ENCODE assay signal across 13 cellular contexts in genomic region chr20:22905667-22906066, GRCh38.
DNase-seq lines count a peak whose midpoint lies in the region; ATAC-seq and TF ChIP-seq lines count a peak whose summit lies in the region.
"Had no signal": no experiment of that assay in that cellular context is flagged by ENCODE, and none has a peak within 500 bp of the region (broad histone marks: within the 10 kb centered on the region; RNA-seq: fewer than 3 reads in every experiment).

No MANE protein-coding gene starts in this region.

- POLR2A ChIA-PET in activated CD4-positive, alpha-beta T cell treated with anti-CD3 and anti-CD28 coated beads for 36 hours (lab: Charles Lee) = no interaction called here
- POLR2A ChIA-PET in PC-9 (lab: Charles Lee; ENCODE audit: unreplicated experiment) (no interaction called here), Caco-2 (lab: Charles Lee) (no interaction called here)

- H3K4me3 Mint-ChIP-seq in activated CD4-positive, alpha-beta T cell treated with anti-CD3 and anti-CD28 coated beads for 36 hours = no peak overlapping the region
- no peak overlapping the region for H3K4me3 Mint-ChIP-seq in Caco-2 (ENCODE audit: unreplicated experiment)
- H3K4me3 Mint-ChIP-seq: dendritic cell treated with granulocyte-macrophage colony-stimulating factor and Interleukin-4, amounts not matched to agents 40 ng/mL and 50 ng/mL, for 4 days had no signal

- H3K9me2 ChIP-seq in PC-9 (ENCODE audit: insufficient read depth) = no peaks in the 10 kb centered on the region

- H3K27ac ChIP-seq in gastroesophageal sphincter = no peak overlapping the region
- no peak overlapping the region for H3K27ac ChIP-seq in PC-9
- H3K27ac ChIP-seq: 22Rv1, SJCRH30 had no signal

- 0% methylated on average over 1 to 2 of the region's 10 CpGs for WGBS in gastroesophageal sphincter (ENCODE audit: low coverage in 1 of 2), 2 donors

- H3K27ac Mint-ChIP-seq in activated CD4-positive, alpha-beta T cell treated with anti-CD3 and anti-CD28 coated beads for 36 hours = no peak overlapping the region
- no peak overlapping the region for H3K27ac Mint-ChIP-seq in Caco-2 (ENCODE audit: unreplicated experiment)
- H3K27ac Mint-ChIP-seq: dendritic cell treated with granulocyte-macrophage colony-stimulating factor and Interleukin-4, amounts not matched to agents 40 ng/mL and 50 ng/mL, for 4 days had no signal

- ATAC-seq in activated CD4-positive, alpha-beta T cell treated with anti-CD3 and anti-CD28 coated beads for 36 hours = peak; percentile 30
- peak; percentile 88 for ATAC-seq in HG03442 (IDR thresholded peaks at IDR 0.05; ENCODE audit: unreplicated experiment)
- ATAC-seq in gastroesophageal sphincter = peak; percentile 61

- no peak for TF ChIP-seq POLR2A in gastroesophageal sphincter (IDR thresholded peaks at IDR 0.05)

- intact Hi-C loops in activated CD4-positive, alpha-beta T cell treated with anti-CD3 and anti-CD28 coated beads for 36 hours (cut with DNase I, micrococcal nuclease) = no loop called here
- intact Hi-C loops in PC-9 (cut with micrococcal nuclease; ENCODE audit: unreplicated experiment) (no loop called here), Caco-2 (cut with micrococcal nuclease; ENCODE audit: unreplicated experiment) (no loop called here)

- H3F3A ChIP-seq in PC-9 (ENCODE audit: insufficient read depth, low read depth) = 0 out of 2 replicates have a peak, but pooled peaks cover 3% of the 10 kb centered on the region

- H3K9me3 Mint-ChIP-seq in activated CD4-positive, alpha-beta T cell treated with anti-CD3 and anti-CD28 coated beads for 36 hours (ENCODE audit: low read depth) = peaks cover 13% of the 10 kb centered on the region
- peaks cover 22% of the 10 kb centered on the region for H3K9me3 Mint-ChIP-seq in Caco-2 (ENCODE audit: unreplicated experiment)

- H3K27me3 Mint-ChIP-seq in activated CD4-positive, alpha-beta T cell treated with anti-CD3 and anti-CD28 coated beads for 36 hours = no peaks in the 10 kb centered on the region
- H3K27me3 Mint-ChIP-seq in Caco-2 (ENCODE audit: insufficient read depth, unreplicated experiment) = no peaks in the 10 kb centered on the region

- peak; percentile 33 for DNase-seq in activated CD4-positive, alpha-beta T cell treated with anti-CD3 and anti-CD28 coated beads for 36 hours
- no peak for DNase-seq in activated CD4-positive, alpha-beta T cell treated with anti-CD3 and anti-CD28 coated beads, Interleukin-2, amount 50 U/mL, for 48 hours
- DNase-seq in superior temporal gyrus (ENCODE audit: extremely low spot score) (peak; percentile 47), PC-9 (no peak), Caco-2 (no peak), glomerular visceral epithelial cell (ENCODE audit: extremely low spot score) (no peak)
- DNase-seq: activated naive CD4-positive, alpha-beta T cell; KBM-7; SJCRH30 had no signal

- BruUV-seq in PC-9 (replicated peaks; lab: Mats Ljungman, UMichigan) = no TSS peak
- BruUV-seq in Caco-2 (replicated peaks; lab: Mats Ljungman, UMichigan) = no TSS peak

- no peak overlapping the region for H2AFZ ChIP-seq in PC-9

- H3K36me3 Mint-ChIP-seq in activated CD4-positive, alpha-beta T cell treated with anti-CD3 and anti-CD28 coated beads for 36 hours (ENCODE audit: low read depth) = no peaks in the 10 kb centered on the region
- H3K36me3 Mint-ChIP-seq in Caco-2 (ENCODE audit: insufficient read depth, unreplicated experiment) = no peaks in the 10 kb centered on the region

- no peaks in the 10 kb centered on the region for H3K4me1 Mint-ChIP-seq in activated CD4-positive, alpha-beta T cell treated with anti-CD3 and anti-CD28 coated beads for 36 hours
- H3K4me1 Mint-ChIP-seq in Caco-2 (ENCODE audit: low read depth, unreplicated experiment) = no peaks in the 10 kb centered on the region

- H3K4me1 ChIP-seq in gastroesophageal sphincter = no peaks in the 10 kb centered on the region
- H3K4me1 ChIP-seq in PC-9 (replicated peaks; ENCODE audit: insufficient read depth) = no peaks in the 10 kb centered on the region
- no peaks in the 10 kb centered on the region for H3K4me1 ChIP-seq in Caco-2
- H3K4me1 ChIP-seq: SJCRH30 had no signal

- no peaks in the 10 kb centered on the region for H4K20me1 ChIP-seq in PC-9 (ENCODE audit: insufficient read depth)

- H3K9me3 ChIP-seq in gastroesophageal sphincter = peaks cover 0 to 14% (median 0%) of the 10 kb centered on the region in 3 donors
- peaks cover 6% of the 10 kb centered on the region; the same call in 1 of the 2 replicates for H3K9me3 ChIP-seq in PC-9 (ENCODE audit: insufficient read depth, low read depth)
- peaks cover 10% of the 10 kb centered on the region for H3K9me3 ChIP-seq in Caco-2

- no peaks in the 10 kb centered on the region for H3K36me3 ChIP-seq in gastroesophageal sphincter
- H3K36me3 ChIP-seq in PC-9 (ENCODE audit: low read depth) = no peaks in the 10 kb centered on the region
- H3K36me3 ChIP-seq in Caco-2 (ENCODE audit: control insufficient read depth, insufficient read depth, low read length) = no peaks in the 10 kb centered on the region
- H3K36me3 ChIP-seq: SJCRH30 had no signal

- no peak overlapping the region for H3K4me2 ChIP-seq in PC-9

- H3K27me3 ChIP-seq in gastroesophageal sphincter (peaks cover 11% of the 10 kb centered on the region), PC-9 (ENCODE audit: insufficient read depth, low read depth) (peaks cover 31% of the 10 kb centered on the region), Caco-2 (replicated peaks; ENCODE audit: control insufficient read depth, insufficient read depth, low read length) (no peaks in the 10 kb centered on the region; the same call in 1 of the 2 replicates)
- H3K27me3 ChIP-seq: SJCRH30 had no signal

- no peak for TF ChIP-seq CTCF in gastroesophageal sphincter (IDR thresholded peaks at IDR 0.05)
- TF ChIP-seq CTCF in PC-9 (conservative IDR thresholded peaks at IDR 0.05) = no peak
- no peak for TF ChIP-seq CTCF in Caco-2 (IDR thresholded peaks at IDR 0.05; ENCODE audit: insufficient read depth in 1 of 2, low read depth in 1 of 2, low read length in 1 of 2, severe bottlenecking in 1 of 2, unreplicated experiment in 1 of 2)

- no peak overlapping the region for H3K4me3 ChIP-seq in gastroesophageal sphincter
- no peak overlapping the region for H3K4me3 ChIP-seq in PC-9
- H3K4me3 ChIP-seq in Caco-2 (ENCODE audit: low read depth, low read length) = no peak overlapping the region
- H3K4me3 ChIP-seq: SJCRH30 had no signal

- no peak for TF ChIP-seq EP300 in gastroesophageal sphincter (IDR thresholded peaks at IDR 0.05)

- CTCF ChIA-PET in activated CD4-positive, alpha-beta T cell treated with anti-CD3 and anti-CD28 coated beads for 36 hours (lab: Charles Lee) = no interaction called here
- CTCF ChIA-PET in PC-9 (lab: Charles Lee) = no interaction called here
- CTCF ChIA-PET in Caco-2 (lab: Charles Lee) = no interaction called here

- no peaks in the 10 kb centered on the region for H3K79me2 ChIP-seq in PC-9 (ENCODE audit: low read depth)

Comparison
In these comparisons a context has a peak if more than half of its experiments do, and no peak if none do; other contexts are left out.
1. DNase-seq: peak in activated CD4-positive, alpha-beta T cell treated with anti-CD3 and anti-CD28 coated beads for 36 hours (single experiment) and superior temporal gyrus (single experiment); none in activated CD4-positive, alpha-beta T cell treated with anti-CD3 and anti-CD28 coated beads, Interleukin-2, amount 50 U/mL, for 48 hours (0 of 2), PC-9 (0 of 2), Caco-2 (0 of 2) and glomerular visceral epithelial cell (single experiment).
2. ATAC-seq: peak in every context shown above with its lines; median percentile 88 in HG03442; 61 in gastroesophageal sphincter; 30 in activated CD4-positive, alpha-beta T cell treated with anti-CD3 and anti-CD28 coated beads for 36 hours.